Comparison of ENCODE assay signal across 16 cellular contexts in genomic region chr17:30534298-30534697, GRCh38. TPM values are rescaled to one million over a fixed set of nuclear protein-coding genes. Genes with fewer than 3 reads are reported as not detected.
DNase-seq lines count a peak whose midpoint lies in the region; ATAC-seq and TF ChIP-seq lines count a peak whose summit lies in the region.
"Had no signal": no experiment of that assay in that cellular context is flagged by ENCODE, and none has a peak within 500 bp of the region (broad histone marks: within the 10 kb centered on the region; RNA-seq: fewer than 3 reads in every experiment).

No MANE protein-coding gene starts in this region.

- no peak overlapping the region for H3K4me3 ChIP-seq in left ventricle myocardium inferior
- H3K4me3 ChIP-seq: A549 had no signal

- H3K4me1 ChIP-seq in left ventricle myocardium inferior, result no peaks in the 10 kb centered on the region
- H3K4me1 ChIP-seq: A549, BE2C had no signal

- no peak for TF ChIP-seq CTCF in left ventricle myocardium inferior (IDR thresholded peaks at IDR 0.05; ENCODE audit: borderline replicate concordance)

- H3K36me3 ChIP-seq in left ventricle myocardium inferior, result no peaks in the 10 kb centered on the region
- H3K36me3 ChIP-seq: BE2C had no signal

- H3K27me3 ChIP-seq in left ventricle myocardium inferior (ENCODE audit: low read depth), result no peaks in the 10 kb centered on the region
- H3K27me3 ChIP-seq: BE2C had no signal

- H3K27ac ChIP-seq in left ventricle myocardium inferior (replicated peaks), result no peak overlapping the region
- H3K27ac ChIP-seq: A549, C4-2B had no signal

- peak; percentile 57 for ATAC-seq in Right ventricle myocardium inferior

- DNase-seq in Right ventricle myocardium inferior (ENCODE audit: missing footprints) (no peak), left ventricle myocardium inferior (no peak), HEK293T (ENCODE audit: extremely low spot score) (peak; percentile 13), NCI-H146 treated with DMSO at 0.1 percent for 48 hours (lab: John Stamatoyannopoulos, UW; ENCODE audit: unreplicated experiment) (peak; percentile 60), left kidney (ENCODE audit: low read depth, low spot score) (peak; percentile 12), T-helper 9 cell (no peak), NCI-H2171 (lab: John Stamatoyannopoulos, UW) (no peak)
- DNase-seq: BE2C; CD4-positive, alpha-beta memory T cell; DMS79 treated with DMSO at 0.1 percent for 48 hours; EL; GOT3; H9; HFFc6 had no signal

- no peaks in the 10 kb centered on the region for H3K9me3 ChIP-seq in left ventricle myocardium inferior (replicated peaks)
- H3K9me3 ChIP-seq: A549, BE2C had no signal

- intact Hi-C loops in Right ventricle myocardium inferior (cut with DNase I), result no loop called here
- intact Hi-C loops in left ventricle myocardium inferior (cut with micrococcal nuclease), result no loop called here

- POLR2A ChIA-PET in HEK293T (lab: Yijun Ruan, JAX), result no interaction called here

- CTCF ChIA-PET in HEK293T (lab: Yijun Ruan, JAX), result interaction anchor here (0.7 kb wide), 1 partner anchor 171 kb away, joined by 3 read pairs; no protein-coding TSS in a partner anchor

TF ChIP-seq in HEK293T, 16 proteins besides CTCF, POLR2A, EP300 and RAD21:
- no peak for TF ChIP-seq BHLHE40 (IDR thresholded peaks at IDR 0.05; ENCODE audit: borderline replicate concordance)
- TF ChIP-seq PKNOX1 (IDR thresholded peaks at IDR 0.05), result peak; percentile 59

RNA-seq across cellular contexts. Expression of gene GOSR1, which starts 57.1 kb away (rescaled TPM):
- total RNA-seq in Right ventricle myocardium inferior, result 28.8 TPM
- 28.2 TPM for total RNA-seq in left ventricle myocardium inferior

Comparison
In these comparisons a context has a peak if more than half of its experiments do, and no peak if none do; other contexts are left out.
1. DNase-seq: peak in HEK293T (single experiment), NCI-H146 treated with DMSO at 0.1 percent for 48 hours (single experiment) and left kidney (single experiment); none in Right ventricle myocardium inferior (single experiment), left ventricle myocardium inferior (single experiment), T-helper 9 cell (single experiment) and NCI-H2171 (single experiment).